Comparison of ENCODE assay signal across 24 cellular contexts in genomic region chr6:139288496-139289040, GRCh38. TPM values are rescaled to one million over a fixed set of nuclear protein-coding genes. Genes with fewer than 3 reads are reported as not detected.
A peak's percentile ranks its signal among the peaks of the same experiment; 100 is the strongest.
DNase-seq lines count a peak whose midpoint lies in the region; ATAC-seq, FAIRE-seq and TF ChIP-seq lines count a peak whose summit lies in the region.
"Had no signal": no experiment of that assay in that cellular context is flagged by ENCODE, and none has a peak within 500 bp of the region (broad histone marks: within the 10 kb centered on the region; RNA-seq: fewer than 3 reads in every experiment).

No MANE protein-coding gene starts in this region.

- intact Hi-C loops in heart left ventricle (cut with DNase I): loop anchor here in 1 of 10 donors (5.0 kb wide), 1 partner anchor 151 kb away; the partner anchor contains the start of gene HECA

- H3K27me3 Mint-ChIP-seq in CD4-positive, CD25-positive, alpha-beta regulatory T cell: no peaks in the 10 kb centered on the region
- H3K27me3 Mint-ChIP-seq in natural killer cell treated with Interleukin-12 subunit alpha and Interleukin-12 subunit beta and Interleukin-15 and Interleukin-18, amount 100 ng/mL, for 72 hours: no peaks in the 10 kb centered on the region
- H3K27me3 Mint-ChIP-seq: naive B cell, type B pancreatic cell had no signal

- H3K4me1 Mint-ChIP-seq in CD4-positive, CD25-positive, alpha-beta regulatory T cell: peaks cover 23 to 53% (median 30%) of the 10 kb centered on the region in 4 donors
- H3K4me1 Mint-ChIP-seq in natural killer cell treated with Interleukin-12 subunit alpha and Interleukin-12 subunit beta and Interleukin-15 and Interleukin-18, amount 100 ng/mL, for 72 hours (ENCODE audit: low read depth in 2 of 2): peaks cover 33 to 46% of the 10 kb centered on the region in 2 donors

- H3K4me3 Mint-ChIP-seq in CD4-positive, CD25-positive, alpha-beta regulatory T cell: no peak overlapping the region
- no peak overlapping the region for H3K4me3 Mint-ChIP-seq in natural killer cell treated with Interleukin-12 subunit alpha and Interleukin-12 subunit beta and Interleukin-15 and Interleukin-18, amount 100 ng/mL, for 72 hours
- H3K4me3 Mint-ChIP-seq: mesothelial cell of epicardium, type B pancreatic cell had no signal

- H3K36me3 ChIP-seq in CD4-positive, CD25-positive, alpha-beta regulatory T cell (ENCODE audit: control insufficient read depth, insufficient read depth, low read length): no peaks in the 10 kb centered on the region
- peaks cover 0 to 14% (median 0%) of the 10 kb centered on the region in 9 donors for H3K36me3 ChIP-seq in heart left ventricle
- no peaks in the 10 kb centered on the region for H3K36me3 ChIP-seq in upper lobe of left lung
- H3K36me3 ChIP-seq: MG63, ovary had no signal

- no peak for ATAC-seq in CD4-positive, CD25-positive, alpha-beta regulatory T cell (ENCODE audit: low read depth in 2 of 2)
- peak; percentile 8 to 64 (median 30) for ATAC-seq in heart left ventricle
- ATAC-seq in natural killer cell treated with Interleukin-12 subunit alpha and Interleukin-12 subunit beta and Interleukin-15 and Interleukin-18, amount 100 ng/mL, for 72 hours: no peak
- ATAC-seq in upper lobe of left lung (ENCODE audit: low FRiP score in 2 of 2): no peak
- ATAC-seq in GM19395 (IDR thresholded peaks at IDR 0.05; ENCODE audit: unreplicated experiment): no peak
- ATAC-seq: activated naive CD4-positive, alpha-beta T cell treated with anti-CD3 and anti-CD28 coated beads, Interleukin-2, amount 50 U/mL, for 72 hours; SK-N-SH treated with all-trans-retinoic acid at 6 μM for 48 hours had no signal

- DNase-seq in CD4-positive, CD25-positive, alpha-beta regulatory T cell: no peak
- no peak for DNase-seq in GM19239 (ENCODE audit: insufficient read length, low spot score)
- DNase-seq in heart left ventricle: peak in 4 of 5 donors; percentile 19 to 57 (median 53)
- no peak for DNase-seq in natural killer cell treated with Interleukin-12 subunit alpha and Interleukin-12 subunit beta and Interleukin-15 and Interleukin-18, amount 100 ng/mL, for 72 hours (ENCODE audit: low spot score)
- DNase-seq in upper lobe of left lung: no peak
- no peak for DNase-seq in GF-D8 (lab: John Stamatoyannopoulos, UW)
- DNase-seq: activated CD4-positive, alpha-beta T cell treated with anti-CD3 and anti-CD28 coated beads for 48 hours; C1 segment of cervical spinal cord; KG1; MG63; naive B cell; NCI-H1105 treated with DMSO at 0.1 percent for 48 hours; NCI-H2029; ovary; spleen; substantia nigra had no signal

- H3K9me3 ChIP-seq in CD4-positive, CD25-positive, alpha-beta regulatory T cell (ENCODE audit: control insufficient read depth in 2 of 2, low read length in 2 of 2): no peaks in the 10 kb centered on the region
- H3K9me3 ChIP-seq in heart left ventricle (no peaks in the 10 kb centered on the region), upper lobe of left lung (no peaks in the 10 kb centered on the region)
- H3K9me3 ChIP-seq: MG63, ovary, spleen had no signal

- H3K27ac Mint-ChIP-seq in CD4-positive, CD25-positive, alpha-beta regulatory T cell: peak overlapping the region; percentile 17 to 99 (median 43)
- H3K27ac Mint-ChIP-seq in natural killer cell treated with Interleukin-12 subunit alpha and Interleukin-12 subunit beta and Interleukin-15 and Interleukin-18, amount 100 ng/mL, for 72 hours: peak overlapping the region; percentile 90 to 93
- H3K27ac Mint-ChIP-seq: activated naive CD4-positive, alpha-beta T cell treated with anti-CD3 and anti-CD28 coated beads, Interleukin-2, amount 50 U/mL, for 72 hours; mesothelial cell of epicardium; type B pancreatic cell had no signal

- WGBS in heart left ventricle, 4 donors: 46 to 61% (median 56%) methylated on average over 8 of the region's 8 CpGs
- WGBS in upper lobe of left lung, 2 donors: 89 to 93% methylated on average over 7 to 8 of the region's 8 CpGs

- FAIRE-seq in GM19239 (lab: Jason Lieb, UNC): peak; percentile 47
- FAIRE-seq: D721Med, H1 had no signal

- H3K36me3 Mint-ChIP-seq in CD4-positive, CD25-positive, alpha-beta regulatory T cell: peaks cover 4% of the 10 kb centered on the region
- no peaks in the 10 kb centered on the region for H3K36me3 Mint-ChIP-seq in natural killer cell treated with Interleukin-12 subunit alpha and Interleukin-12 subunit beta and Interleukin-15 and Interleukin-18, amount 100 ng/mL, for 72 hours
- H3K36me3 Mint-ChIP-seq: mesothelial cell of epicardium, type B pancreatic cell had no signal

- H3K9me3 Mint-ChIP-seq in CD4-positive, CD25-positive, alpha-beta regulatory T cell: peaks cover 0 to 2% (median 0%) of the 10 kb centered on the region in 7 donors
- no peaks in the 10 kb centered on the region for H3K9me3 Mint-ChIP-seq in natural killer cell treated with Interleukin-12 subunit alpha and Interleukin-12 subunit beta and Interleukin-15 and Interleukin-18, amount 100 ng/mL, for 72 hours
- H3K9me3 Mint-ChIP-seq: mesothelial cell of epicardium had no signal

- H3K4me1 ChIP-seq in CD4-positive, CD25-positive, alpha-beta regulatory T cell (ENCODE audit: control insufficient read depth, insufficient read depth, low read length, poor library complexity, severe bottlenecking): peaks cover 29% of the 10 kb centered on the region
- H3K4me1 ChIP-seq in heart left ventricle: peaks cover 3 to 55% (median 31%) of the 10 kb centered on the region in 12 donors
- H3K4me1 ChIP-seq in upper lobe of left lung: peaks cover 21 to 29% (median 27%) of the 10 kb centered on the region in 4 donors

- TF ChIP-seq POLR2A in heart left ventricle (IDR thresholded peaks at IDR 0.05): no peak
- TF ChIP-seq POLR2A in upper lobe of left lung (IDR thresholded peaks at IDR 0.05): no peak

- TF ChIP-seq CTCF in heart left ventricle (IDR thresholded peaks at IDR 0.05): no peak
- no peak for TF ChIP-seq CTCF in upper lobe of left lung (IDR thresholded peaks at IDR 0.05)

- H3K27ac ChIP-seq in CD4-positive, CD25-positive, alpha-beta regulatory T cell (ENCODE audit: insufficient read depth, low read length, poor library complexity, severe bottlenecking): no peak overlapping the region
- H3K27ac ChIP-seq in heart left ventricle (peak overlapping the region in 11 of 12 donors; percentile 78 to 94 (median 87)), upper lobe of left lung (no peak overlapping the region)
- H3K27ac ChIP-seq: ovary, RWPE1 had no signal

- H3K4me3 ChIP-seq in CD4-positive, CD25-positive, alpha-beta regulatory T cell (ENCODE audit: low read depth, low read length): no peak overlapping the region
- peak overlapping the region in 8 of 12 donors; percentile 3 to 62 (median 48) for H3K4me3 ChIP-seq in heart left ventricle
- H3K4me3 ChIP-seq in upper lobe of left lung: no peak overlapping the region
- H3K4me3 ChIP-seq: MG63, ovary, spleen had no signal

- TF ChIP-seq EP300 in upper lobe of left lung (IDR thresholded peaks at IDR 0.05): no peak

- H3K27me3 ChIP-seq in CD4-positive, CD25-positive, alpha-beta regulatory T cell (ENCODE audit: control insufficient read depth, insufficient read depth, low read length): no peaks in the 10 kb centered on the region
- H3K27me3 ChIP-seq in heart left ventricle (no peaks in the 10 kb centered on the region), upper lobe of left lung (no peaks in the 10 kb centered on the region)
- H3K27me3 ChIP-seq: MG63, ovary, spleen had no signal

RNA-seq across cellular contexts. Expression of gene TXLNB, which starts 3.2 kb away (rescaled TPM):
- total RNA-seq in CD4-positive, CD25-positive, alpha-beta regulatory T cell: 0.47 TPM
- polyA plus RNA-seq in CD4-positive, CD25-positive, alpha-beta regulatory T cell: under 1 TPM; 0.16 to 0.31 (median 0.21) TPM
- total RNA-seq in heart left ventricle (100 to 1,000 TPM in 6 of 9 donors, 10 to 100 TPM in 3; 80.6 to 170 (median 138) TPM), upper lobe of left lung (1 to 10 TPM in 3 of 6 donors, under 1 TPM in 3; 0.52 to 4.2 (median 0.94) TPM)
- 10 to 100 TPM; 10.1 to 40.4 TPM for polyA plus RNA-seq in heart left ventricle
- under 1 TPM in 1 of 2 donors, not detected in 1; 0.05 TPM for total RNA-seq in natural killer cell treated with Interleukin-12 subunit alpha and Interleukin-12 subunit beta and Interleukin-15 and Interleukin-18, amount 100 ng/mL, for 72 hours

Comparison
In these comparisons a context has a peak if more than half of its experiments do, and no peak if none do; other contexts are left out.
1. ATAC-seq: peak in heart left ventricle (4 of 4); none in CD4-positive, CD25-positive, alpha-beta regulatory T cell (0 of 2), natural killer cell treated with Interleukin-12 subunit alpha and Interleukin-12 subunit beta and Interleukin-15 and Interleukin-18, amount 100 ng/mL, for 72 hours (0 of 2), upper lobe of left lung (0 of 2) and GM19395 (single experiment).
2. DNase-seq: peak in heart left ventricle (4 of 5); none in CD4-positive, CD25-positive, alpha-beta regulatory T cell (0 of 3), GM19239 (single experiment), natural killer cell treated with Interleukin-12 subunit alpha and Interleukin-12 subunit beta and Interleukin-15 and Interleukin-18, amount 100 ng/mL, for 72 hours (single experiment), upper lobe of left lung (0 of 2) and GF-D8 (single experiment).
3. H3K27ac ChIP-seq: peak in heart left ventricle (11 of 12); none in CD4-positive, CD25-positive, alpha-beta regulatory T cell (single experiment) and upper lobe of left lung (0 of 4).
4. H3K4me3 ChIP-seq: peak in heart left ventricle (8 of 12); none in CD4-positive, CD25-positive, alpha-beta regulatory T cell (single experiment) and upper lobe of left lung (0 of 4).
5. RNA of gene TXLNB, which starts 3.2 kb away (total RNA-seq): 80.6 to 170 TPM in heart left ventricle; 0.52 to 4.2 TPM in upper lobe of left lung, 0.47 TPM in CD4-positive, CD25-positive, alpha-beta regulatory T cell (single experiment) and 0.05 TPM in natural killer cell treated with Interleukin-12 subunit alpha and Interleukin-12 subunit beta and Interleukin-15 and Interleukin-18, amount 100 ng/mL, for 72 hours; every median in the first group is over 10 times any median in the second.